In the genomic region with DNA sequence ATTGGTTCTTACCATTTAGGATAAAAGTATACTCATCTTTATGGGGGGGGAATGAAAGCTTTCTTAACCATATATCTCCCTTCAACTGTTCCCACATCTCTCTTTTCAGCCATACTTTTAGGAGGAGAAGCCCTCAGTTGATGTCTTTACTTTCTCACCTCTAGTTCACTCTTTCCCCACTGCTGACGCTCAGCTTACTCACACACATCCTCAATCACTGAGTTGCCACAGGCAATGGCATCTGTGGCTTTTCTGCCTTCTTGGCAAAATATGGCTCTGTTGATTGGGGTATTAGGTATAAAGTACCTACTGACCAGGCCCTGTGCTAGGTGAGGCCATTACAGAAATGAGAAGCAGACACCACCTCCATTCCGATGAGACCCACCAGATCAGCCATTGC, we compare ENCODE assay signal across 25 cellular contexts. TPM values are rescaled to one million over a fixed set of nuclear protein-coding genes. Genes with fewer than 3 reads are reported as not detected.
A peak's percentile ranks its signal among the peaks of the same experiment; 100 is the strongest.
DNase-seq lines count a peak whose midpoint lies in the region; ATAC-seq, FAIRE-seq and TF ChIP-seq lines count a peak whose summit lies in the region.
"Had no signal": no experiment of that assay in that cellular context is flagged by ENCODE, and none has a peak within 500 bp of the region (broad histone marks: within the 10 kb centered on the region; RNA-seq: fewer than 3 reads in every experiment).

No MANE protein-coding gene starts in this region.

- H3K27me3 Mint-ChIP-seq in activated naive CD4-positive, alpha-beta T cell treated with anti-CD3 and anti-CD28 coated beads, Interleukin-2, amount 10 ng/mL, durations not matched to agents 7 days and 5 days: peaks cover 38% of the 10 kb centered on the region
- H3K27me3 Mint-ChIP-seq: CD4-positive, alpha-beta T cell had no signal

- H3K27me3 ChIP-seq in bronchial epithelial cell (ENCODE audit: control insufficient read depth, insufficient read depth, low read length): no peaks in the 10 kb centered on the region
- H3K27me3 ChIP-seq: BLaER1 treated with 17β-estradiol and CSF1 and Interleukin-3, amounts not matched to agents 10 nM and 100 nM had no signal

- H3K4me3 Mint-ChIP-seq in activated naive CD4-positive, alpha-beta T cell treated with anti-CD3 and anti-CD28 coated beads, Interleukin-2, amount 10 ng/mL, durations not matched to agents 7 days and 5 days: no peak overlapping the region
- H3K4me3 Mint-ChIP-seq: B cell; CD4-positive, alpha-beta T cell; CD8-positive, alpha-beta T cell had no signal

- DNase-seq in activated naive CD4-positive, alpha-beta T cell treated with anti-CD3 and anti-CD28 coated beads, Interleukin-2, amount 10 ng/mL, durations not matched to agents 7 days and 5 days: no peak
- no peak for DNase-seq in activated naive CD4-positive, alpha-beta T cell treated with anti-CD3 and anti-CD28 coated beads, Interleukin-2, amount 50 U/mL, for 16 hours
- peak; percentile 21 for DNase-seq in RPMI7951 (ENCODE audit: low read depth)
- DNase-seq in bronchial epithelial cell (ENCODE audit: low read depth): peak; percentile 39
- no peak for DNase-seq in NCI-H1436 (lab: John Stamatoyannopoulos, UW)
- DNase-seq in D721Med (ENCODE audit: insufficient read length, low spot score): no peak
- DNase-seq: AML-193; Caco-2; Calu3; CD4-positive, alpha-beta T cell; CD8-positive, alpha-beta T cell; DMS 273 treated with DMSO at 0.1 percent for 48 hours; DMS153; DMS53; DMS79; DND-41; EL; GDM1 had no signal

- FAIRE-seq in bronchial epithelial cell (lab: Jason Lieb, UNC): no peak
- FAIRE-seq in D721Med (lab: Jason Lieb, UNC): no peak
- FAIRE-seq: A549 had no signal

- peak overlapping the region; percentile 53 for H3K27ac Mint-ChIP-seq in activated naive CD4-positive, alpha-beta T cell treated with anti-CD3 and anti-CD28 coated beads, Interleukin-2, amount 10 ng/mL, durations not matched to agents 7 days and 5 days
- H3K27ac Mint-ChIP-seq: B cell; CD4-positive, alpha-beta T cell; CD8-positive, alpha-beta T cell had no signal

- no peaks in the 10 kb centered on the region for H3K9me3 Mint-ChIP-seq in activated naive CD4-positive, alpha-beta T cell treated with anti-CD3 and anti-CD28 coated beads, Interleukin-2, amount 10 ng/mL, durations not matched to agents 7 days and 5 days
- H3K9me3 Mint-ChIP-seq: CD4-positive, alpha-beta T cell; CD8-positive, alpha-beta T cell had no signal

- no peak overlapping the region for H3K4me3 ChIP-seq in bronchial epithelial cell (ENCODE audit: low read depth, low read length)
- H3K4me3 ChIP-seq: A549; BLaER1 treated with 17β-estradiol and CSF1 and Interleukin-3, amounts not matched to agents 10 nM and 100 nM; GM12878 had no signal

- no peaks in the 10 kb centered on the region for H3K36me3 ChIP-seq in bronchial epithelial cell (ENCODE audit: control insufficient read depth, insufficient read depth, low read length)
- H3K36me3 ChIP-seq: BLaER1 treated with 17β-estradiol and CSF1 and Interleukin-3, amounts not matched to agents 10 nM and 100 nM had no signal

- no peaks in the 10 kb centered on the region for H3K36me3 Mint-ChIP-seq in activated naive CD4-positive, alpha-beta T cell treated with anti-CD3 and anti-CD28 coated beads, Interleukin-2, amount 10 ng/mL, durations not matched to agents 7 days and 5 days
- H3K36me3 Mint-ChIP-seq: CD8-positive, alpha-beta T cell had no signal

- CTCF ChIA-PET in activated naive CD4-positive, alpha-beta T cell treated with anti-CD3 and anti-CD28 coated beads, Interleukin-2, amount 10 ng/mL, durations not matched to agents 7 days and 5 days (lab: Charles Lee): no interaction called here

- no peak for ATAC-seq in GM21737 (IDR thresholded peaks at IDR 0.05; ENCODE audit: unreplicated experiment)
- ATAC-seq: A549; CD8-positive, alpha-beta T cell; GM12878 had no signal

- TF ChIP-seq CTCF in bronchial epithelial cell (IDR thresholded peaks at IDR 0.05; ENCODE audit: insufficient read depth, low read length, severe bottlenecking): no peak
- TF ChIP-seq CTCF in D721Med (IDR thresholded peaks at IDR 0.05; ENCODE audit: insufficient read depth, missing control alignments): no peak

- H3K4me1 Mint-ChIP-seq in activated naive CD4-positive, alpha-beta T cell treated with anti-CD3 and anti-CD28 coated beads, Interleukin-2, amount 10 ng/mL, durations not matched to agents 7 days and 5 days: no peaks in the 10 kb centered on the region
- H3K4me1 Mint-ChIP-seq: B cell had no signal

RNA-seq across cellular contexts. Expression of a gene that starts 12.2 kb away (rescaled TPM):
- 40.3 and 48.8 TPM in 2 replicates for total RNA-seq in RPMI7951 (2014; rRNA removed; shearing (Covaris generic))
- 44.8 and 55.6 TPM in 2 replicates for total RNA-seq in bronchial epithelial cell

RNA-seq across cellular contexts. Expression of a gene that starts 37.8 kb away (rescaled TPM):
- not detected in 2 replicates for total RNA-seq in RPMI7951 (2014; rRNA removed; shearing (Covaris generic))
- total RNA-seq in bronchial epithelial cell: not detected in 2 replicates
- total RNA-seq: A172; B cell; Caco-2; Calu3; CD4-positive, alpha-beta T cell; CD8-positive, alpha-beta T cell; Daoy; GM12878 had no signal

Comparison
In these comparisons a context has a peak if more than half of its experiments do, and no peak if none do; other contexts are left out.
1. DNase-seq: peak in RPMI7951 (single experiment) and bronchial epithelial cell (single experiment); none in activated naive CD4-positive, alpha-beta T cell treated with anti-CD3 and anti-CD28 coated beads, Interleukin-2, amount 10 ng/mL, durations not matched to agents 7 days and 5 days (single experiment), activated naive CD4-positive, alpha-beta T cell treated with anti-CD3 and anti-CD28 coated beads, Interleukin-2, amount 50 U/mL, for 16 hours (single experiment), NCI-H1436 (single experiment) and D721Med (single experiment).